Comparison of ENCODE assay signal across 20 cellular contexts in genomic region chr13:75740008-75740407, GRCh38.
"Had no signal": no experiment of that assay in that cellular context is flagged by ENCODE, and none has a peak within 500 bp of the region (broad histone marks: within the 10 kb centered on the region; RNA-seq: fewer than 3 reads in every experiment).

No MANE protein-coding gene starts in this region.

- H3K9me3 ChIP-seq: gastroesophageal sphincter, left lung, right lobe of liver, vagina had no signal

- H3K27me3 ChIP-seq: cardiac muscle cell, gastroesophageal sphincter, heart left ventricle, left lung, right lobe of liver, vagina had no signal

- ATAC-seq: gastroesophageal sphincter; heart left ventricle; left lung; right lobe of liver; stimulated activated naive CD8-positive, alpha-beta T cell treated with anti-CD3 and anti-CD28 coated beads, Interleukin-15, amount 100 ng/mL, for 72 hours; WTC11 had no signal

- H3K36me3 ChIP-seq: cardiac muscle cell, gastroesophageal sphincter, heart left ventricle, left lung, right lobe of liver, vagina had no signal

- H3K4me2 ChIP-seq: smooth muscle cell had no signal

- H3K27ac Mint-ChIP-seq: activated CD4-positive, alpha-beta memory T cell treated with anti-CD3 and anti-CD28 coated beads for 36 hours; activated naive CD8-positive, alpha-beta T cell; activated T-helper 1 cell treated with anti-CD3 and anti-CD28 coated beads, Interleukin-12 subunit alpha, Interleukin-12 subunit beta, Interleukin-2, Interleukin-4 antibody, amounts not matched to agents 30 ng/mL and 10 ng/mL and 1 ng/mL, durations not matched to agents 14 hours and 24 hours and 36 hours had no signal

- H3K9ac ChIP-seq: parathyroid adenoma had no signal

- H3K27me3 Mint-ChIP-seq: activated CD4-positive, alpha-beta memory T cell treated with anti-CD3 and anti-CD28 coated beads for 36 hours; activated naive CD8-positive, alpha-beta T cell; stimulated activated naive CD8-positive, alpha-beta T cell treated with anti-CD3 and anti-CD28 coated beads, Interleukin-15, amount 100 ng/mL, for 72 hours had no signal

- H3K4me3 ChIP-seq: cardiac muscle cell, gastroesophageal sphincter, heart left ventricle, left lung, right lobe of liver, smooth muscle cell, vagina had no signal

- DNase-seq: activated CD4-positive, alpha-beta memory T cell treated with anti-CD3 and anti-CD28 coated beads for 36 hours; activated CD4-positive, alpha-beta T cell treated with anti-CD3 and anti-CD28 coated beads for 4 hours; activated gamma-delta T cell treated with Interleukin-2 at 50 U/mL for 16 hours; activated T-cell treated with anti-CD3 and anti-CD28 coated beads for 4 hours; heart left ventricle; kidney; left lung; right lobe of liver; stimulated activated CD4-positive, alpha-beta T cell treated with anti-CD3 and anti-CD28 coated beads, Interleukin-4, amount 100 ng/mL, for 1 hour; stimulated activated naive CD8-positive, alpha-beta T cell treated with anti-CD3 and anti-CD28 coated beads, Interleukin-15, amount 100 ng/mL, for 72 hours; trophoblast cell had no signal

- H3K27ac ChIP-seq: cardiac muscle cell, gastroesophageal sphincter, heart left ventricle, left lung, parathyroid adenoma, right lobe of liver, vagina had no signal

- H3K4me3 Mint-ChIP-seq: activated CD4-positive, alpha-beta memory T cell treated with anti-CD3 and anti-CD28 coated beads for 36 hours; activated naive CD8-positive, alpha-beta T cell; activated T-helper 1 cell treated with anti-CD3 and anti-CD28 coated beads, Interleukin-12 subunit alpha, Interleukin-12 subunit beta, Interleukin-2, Interleukin-4 antibody, amounts not matched to agents 30 ng/mL and 10 ng/mL and 1 ng/mL, durations not matched to agents 14 hours and 24 hours and 36 hours; neural crest cell; WTC11 had no signal

- H2AFZ ChIP-seq: parathyroid adenoma had no signal

- H3K4me1 Mint-ChIP-seq: neural crest cell, WTC11 had no signal

- H3K4me1 ChIP-seq: gastroesophageal sphincter, left lung, parathyroid adenoma, right lobe of liver, vagina had no signal

- H3K79me2 ChIP-seq: parathyroid adenoma had no signal
